Comparison of ENCODE assay signal across 9 cellular contexts in genomic region chr5:132777209-132778069, GRCh38. TPM values are rescaled to one million over a fixed set of nuclear protein-coding genes. Genes with fewer than 3 reads are reported as not detected.
DNase-seq lines count a peak whose midpoint lies in the region; ATAC-seq, FAIRE-seq and TF ChIP-seq lines count a peak whose summit lies in the region.
"Had no signal": no experiment of that assay in that cellular context is flagged by ENCODE, and none has a peak within 500 bp of the region (broad histone marks: within the 10 kb centered on the region; RNA-seq: fewer than 3 reads in every experiment).

SEPTIN8 (minus strand) TSS chr5:132777239; CDS start chr5:132777137, 102 bp downstream.

- no peak within 1 kb of the TSS for H3K27ac ChIP-seq in OCI-LY3 (ENCODE audit: low read length)
- no peak within 1 kb of the TSS for H3K27ac ChIP-seq in neural progenitor cell
- H3K27ac ChIP-seq in upper lobe of right lung, result peak within 1 kb of the TSS; percentile 78

- peak; percentile 13 for DNase-seq in NCI-H2029 (lab: John Stamatoyannopoulos, UW)
- no peak for DNase-seq in NCI-H2029 treated with DMSO at 0.1 percent for 48 hours (lab: John Stamatoyannopoulos, UW)
- DNase-seq in activated gamma-delta T cell treated with anti-CD3 and anti-CD28 coated beads, Interleukin-2, amount 50 U/mL, for 16 hours (ENCODE audit: low read depth), result peak; percentile 14
- DNase-seq in frontal cortex (ENCODE audit: low spot score in 2 of 2), result peak; percentile 75 to 86
- DNase-seq in neural progenitor cell (ENCODE audit: low spot score), result peak; percentile 80
- DNase-seq in upper lobe of right lung, result peak; percentile 78

- peak within 1 kb of the TSS; percentile 74; the same call in 1 of the 2 replicates for H2AFZ ChIP-seq in OCI-LY3 (ENCODE audit: low read depth, low read length)
- H2AFZ ChIP-seq in neural progenitor cell (replicated peaks), result peak within 1 kb of the TSS; percentile 99

- H3K4me3 Mint-ChIP-seq in neural progenitor cell, result peak within 1 kb of the TSS; percentile 89

- no peak within 1 kb of the TSS for H3K27ac Mint-ChIP-seq in neural progenitor cell

- no peaks in the 10 kb centered on the region for H3K9me3 ChIP-seq in OCI-LY3 (ENCODE audit: insufficient read depth, low read length)
- H3K9me3 ChIP-seq in neural progenitor cell (ENCODE audit: low read depth), result no peaks in the 10 kb centered on the region
- no peaks in the 10 kb centered on the region for H3K9me3 ChIP-seq in upper lobe of right lung

- peaks cover 29% of the 10 kb centered on the region for H3F3A ChIP-seq in neural progenitor cell (ENCODE audit: low read depth)

- H3K27me3 ChIP-seq in OCI-LY3 (ENCODE audit: low read depth, low read length) (0 out of 2 replicates have a peak, but pooled peaks cover 5% of the 10 kb centered on the region), neural progenitor cell (peaks cover 70% of the 10 kb centered on the region), upper lobe of right lung (peaks cover 3% of the 10 kb centered on the region)

- peak within 1 kb of the TSS; percentile 96 for H3K4me3 ChIP-seq in OCI-LY3 (ENCODE audit: low read length)
- H3K4me3 ChIP-seq in neural progenitor cell, result peak within 1 kb of the TSS; percentile 83
- peak within 1 kb of the TSS; percentile 73 for H3K4me3 ChIP-seq in upper lobe of right lung

- TF ChIP-seq CTCF in OCI-LY3 (IDR thresholded peaks at IDR 0.05; ENCODE audit: low read depth, low read length), result no peak
- TF ChIP-seq CTCF in neural progenitor cell (IDR thresholded peaks at IDR 0.05), result no peak
- no peak for TF ChIP-seq CTCF in upper lobe of right lung (IDR thresholded peaks at IDR 0.05)

- H3K9ac ChIP-seq in OCI-LY3 (ENCODE audit: low read length) (peak within 1 kb of the TSS; percentile 69), neural progenitor cell (no peak within 1 kb of the TSS)

- intact Hi-C loops in upper lobe of right lung (cut with DNase I), result no loop called here

- peaks cover 2% of the 10 kb centered on the region for H3K36me3 Mint-ChIP-seq in neural progenitor cell

- H3K4me1 Mint-ChIP-seq in neural progenitor cell, result peaks cover 38% of the 10 kb centered on the region

- H3K4me1 ChIP-seq in OCI-LY3 (ENCODE audit: low read length), result no peaks in the 10 kb centered on the region; the same call in 1 of the 2 replicates
- H3K4me1 ChIP-seq in neural progenitor cell, result peaks cover 13% of the 10 kb centered on the region
- H3K4me1 ChIP-seq in upper lobe of right lung, result peaks cover 26% of the 10 kb centered on the region

- no peaks in the 10 kb centered on the region for H4K20me1 ChIP-seq in OCI-LY3 (ENCODE audit: insufficient read depth, low read length)
- H4K20me1 ChIP-seq in neural progenitor cell (ENCODE audit: low read depth), result peaks cover 12% of the 10 kb centered on the region

- H3K27me3 Mint-ChIP-seq in neural progenitor cell (ENCODE audit: insufficient read depth, low read depth), result peaks cover 4% of the 10 kb centered on the region

- H3K4me2 ChIP-seq in OCI-LY3 (ENCODE audit: low read length) (peak within 1 kb of the TSS; percentile 86), neural progenitor cell (peak within 1 kb of the TSS; percentile 98)

- ATAC-seq in HG02642 (IDR thresholded peaks at IDR 0.05; ENCODE audit: poor library complexity, unreplicated experiment), result peak; percentile 70
- ATAC-seq in upper lobe of right lung, result peak; percentile 74

- H3K36me3 ChIP-seq in OCI-LY3 (replicated peaks; ENCODE audit: low read depth, low read length) (no peaks in the 10 kb centered on the region), neural progenitor cell (no peaks in the 10 kb centered on the region), upper lobe of right lung (no peaks in the 10 kb centered on the region)

- no peaks in the 10 kb centered on the region for H3K9me3 Mint-ChIP-seq in neural progenitor cell

- FAIRE-seq in frontal cortex (lab: Jason Lieb, UNC), result no peak
- FAIRE-seq: G401.6 had no signal

- H3K79me2 ChIP-seq in OCI-LY3 (ENCODE audit: low read length) (peaks cover 13% of the 10 kb centered on the region), neural progenitor cell (ENCODE audit: low read depth) (peaks cover 6% of the 10 kb centered on the region)

RNA-seq across cellular contexts. Expression of gene SEPTIN8, which starts in this region (rescaled TPM):
- total RNA-seq in frontal cortex (28.1 TPM), neural progenitor cell (ENCODE audit: low replicate concordance) (39.9 and 50.1 TPM in 2 replicates), upper lobe of right lung (42.6 TPM)
